In the genomic region with DNA sequence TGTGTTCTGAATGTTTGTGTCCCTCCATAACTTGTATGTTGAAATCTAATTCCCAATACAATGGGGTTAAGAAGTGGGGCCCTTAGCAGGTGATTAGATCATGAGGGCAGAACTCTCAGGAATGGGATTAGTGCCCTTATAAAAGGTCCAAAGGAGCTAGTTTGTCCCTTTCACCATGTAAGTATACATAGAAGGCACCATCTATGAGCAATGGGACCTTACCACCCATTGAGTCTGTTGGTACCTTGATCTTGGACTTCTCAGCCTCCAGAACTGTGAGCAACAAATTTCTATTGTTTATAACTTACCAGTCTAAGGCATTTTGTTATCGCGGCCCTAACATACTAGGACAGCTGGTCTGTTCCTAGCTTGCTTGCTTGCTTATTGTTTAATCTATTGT, we compare ENCODE assay signal across 8 cellular contexts.
"Had no signal": no experiment of that assay in that cellular context is flagged by ENCODE, and none has a peak within 500 bp of the region (broad histone marks: within the 10 kb centered on the region; RNA-seq: fewer than 3 reads in every experiment).

No MANE protein-coding gene starts in this region.

- ATAC-seq: GM23338, HCT116 had no signal

- DNase-seq: GM23248, GOT3, H7, H9, HCEC 1CT, HFFc6 had no signal

- H3K4me3 Mint-ChIP-seq: GM23338, H9, HFFc6 had no signal

- H3K9me3 Mint-ChIP-seq: GM23338, H9 had no signal
